Comparison of ENCODE assay signal across 2 cellular contexts in the genomic region with DNA sequence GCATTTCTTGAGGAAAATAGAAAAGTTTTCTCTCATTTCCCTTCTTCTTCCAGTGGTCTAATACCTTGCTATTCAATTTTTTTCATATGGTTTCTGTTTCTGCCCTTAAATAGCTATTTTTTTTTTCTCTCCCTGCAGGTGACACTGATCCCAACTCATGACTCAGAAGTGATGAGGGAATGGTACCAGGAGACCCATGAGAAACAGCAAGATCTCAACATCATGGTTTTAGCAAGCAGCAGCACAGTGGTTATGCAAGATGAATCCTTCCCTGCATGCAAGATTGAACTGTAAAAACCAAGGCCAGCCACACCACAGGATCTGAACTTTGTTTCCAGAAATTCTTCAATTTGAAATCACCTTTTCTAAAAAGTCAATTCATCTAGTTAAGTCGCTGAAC.
TF ChIP-seq lines count a peak whose summit lies in the region.

No MANE protein-coding gene starts in this region.

TF ChIP-seq in SK-N-SH, 30 proteins besides CTCF, POLR2A, EP300 and RAD21 (continued from another document):
- TF ChIP-seq ZBTB33 (IDR thresholded peaks at IDR 0.05; ENCODE audit: borderline replicate concordance, low read depth) (no peak), EZH2phosphoT487 (IDR thresholded peaks at IDR 0.05; ENCODE audit: borderline replicate concordance, low read depth) (no peak), FOSL2 (IDR thresholded peaks at IDR 0.05; ENCODE audit: borderline replicate concordance, low read depth) (no peak), NRF1 (IDR thresholded peaks at IDR 0.05; ENCODE audit: low read depth, low read length) (no peak), POLR2AphosphoS5 (IDR thresholded peaks at IDR 0.05; ENCODE audit: low read depth, low read length) (no peak)

TF ChIP-seq in SK-N-SH treated with all-trans-retinoic acid at 6 μM for 48 hours, 23 proteins besides CTCF, POLR2A, EP300 and RAD21 (continued from another document):
- TF ChIP-seq, protein P1, sequence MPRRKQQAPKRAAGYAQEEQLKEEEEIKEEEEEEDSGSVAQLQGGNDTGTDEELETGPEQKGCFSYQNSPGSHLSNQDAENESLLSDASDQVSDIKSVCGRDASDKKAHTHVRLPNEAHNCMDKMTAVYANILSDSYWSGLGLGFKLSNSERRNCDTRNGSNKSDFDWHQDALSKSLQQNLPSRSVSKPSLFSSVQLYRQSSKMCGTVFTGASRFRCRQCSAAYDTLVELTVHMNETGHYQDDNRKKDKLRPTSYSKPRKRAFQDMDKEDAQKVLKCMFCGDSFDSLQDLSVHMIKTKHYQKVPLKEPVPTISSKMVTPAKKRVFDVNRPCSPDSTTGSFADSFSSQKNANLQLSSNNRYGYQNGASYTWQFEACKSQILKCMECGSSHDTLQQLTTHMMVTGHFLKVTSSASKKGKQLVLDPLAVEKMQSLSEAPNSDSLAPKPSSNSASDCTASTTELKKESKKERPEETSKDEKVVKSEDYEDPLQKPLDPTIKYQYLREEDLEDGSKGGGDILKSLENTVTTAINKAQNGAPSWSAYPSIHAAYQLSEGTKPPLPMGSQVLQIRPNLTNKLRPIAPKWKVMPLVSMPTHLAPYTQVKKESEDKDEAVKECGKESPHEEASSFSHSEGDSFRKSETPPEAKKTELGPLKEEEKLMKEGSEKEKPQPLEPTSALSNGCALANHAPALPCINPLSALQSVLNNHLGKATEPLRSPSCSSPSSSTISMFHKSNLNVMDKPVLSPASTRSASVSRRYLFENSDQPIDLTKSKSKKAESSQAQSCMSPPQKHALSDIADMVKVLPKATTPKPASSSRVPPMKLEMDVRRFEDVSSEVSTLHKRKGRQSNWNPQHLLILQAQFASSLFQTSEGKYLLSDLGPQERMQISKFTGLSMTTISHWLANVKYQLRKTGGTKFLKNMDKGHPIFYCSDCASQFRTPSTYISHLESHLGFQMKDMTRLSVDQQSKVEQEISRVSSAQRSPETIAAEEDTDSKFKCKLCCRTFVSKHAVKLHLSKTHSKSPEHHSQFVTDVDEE (CRISPR knock-in tag; IDR thresholded peaks at IDR 0.05) = no peak
- no peak for TF ChIP-seq ZFP3 (CRISPR knock-in tag; IDR thresholded peaks at IDR 0.05)
- no peak for TF ChIP-seq RARB (CRISPR knock-in tag; IDR thresholded peaks at IDR 0.05)
- TF ChIP-seq BACH2 (CRISPR knock-in tag; IDR thresholded peaks at IDR 0.05; ENCODE audit: borderline replicate concordance) = no peak
- no peak for TF ChIP-seq ZNF8 (CRISPR knock-in tag; IDR thresholded peaks at IDR 0.05)
- TF ChIP-seq, protein P2, sequence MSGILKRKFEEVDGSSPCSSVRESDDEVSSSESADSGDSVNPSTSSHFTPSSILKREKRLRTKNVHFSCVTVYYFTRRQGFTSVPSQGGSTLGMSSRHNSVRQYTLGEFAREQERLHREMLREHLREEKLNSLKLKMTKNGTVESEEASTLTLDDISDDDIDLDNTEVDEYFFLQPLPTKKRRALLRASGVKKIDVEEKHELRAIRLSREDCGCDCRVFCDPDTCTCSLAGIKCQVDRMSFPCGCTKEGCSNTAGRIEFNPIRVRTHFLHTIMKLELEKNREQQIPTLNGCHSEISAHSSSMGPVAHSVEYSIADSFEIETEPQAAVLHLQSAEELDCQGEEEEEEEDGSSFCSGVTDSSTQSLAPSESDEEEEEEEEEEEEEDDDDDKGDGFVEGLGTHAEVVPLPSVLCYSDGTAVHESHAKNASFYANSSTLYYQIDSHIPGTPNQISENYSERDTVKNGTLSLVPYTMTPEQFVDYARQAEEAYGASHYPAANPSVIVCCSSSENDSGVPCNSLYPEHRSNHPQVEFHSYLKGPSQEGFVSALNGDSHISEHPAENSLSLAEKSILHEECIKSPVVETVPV (CRISPR knock-in tag; IDR thresholded peaks at IDR 0.05) = no peak
- TF ChIP-seq TOX (CRISPR knock-in tag; IDR thresholded peaks at IDR 0.05; ENCODE audit: borderline replicate concordance) = no peak
- no peak for TF ChIP-seq ARNTL (CRISPR knock-in tag; IDR thresholded peaks at IDR 0.05; ENCODE audit: borderline replicate concordance, low read depth)
